In genomic region chr20:24157213-24157612, GRCh38 we compare ENCODE assay signal across 28 cellular contexts.
DNase-seq lines count a peak whose midpoint lies in the region; ATAC-seq, FAIRE-seq and TF ChIP-seq lines count a peak whose summit lies in the region.
"Had no signal": no experiment of that assay in that cellular context is flagged by ENCODE, and none has a peak within 500 bp of the region (broad histone marks: within the 10 kb centered on the region; RNA-seq: fewer than 3 reads in every experiment).

No MANE protein-coding gene starts in this region.

- H3K4me1 Mint-ChIP-seq in activated CD4-positive, alpha-beta T cell treated with anti-CD3 and anti-CD28 coated beads, Interleukin-2, amount 10 ng/mL, durations not matched to agents 7 days and 5 days = peaks cover 4% of the 10 kb centered on the region
- H3K4me1 Mint-ChIP-seq: activated naive CD8-positive, alpha-beta T cell treated with anti-CD3 and anti-CD28 coated beads for 36 hours had no signal

- H3K4me3 ChIP-seq in Karpas-422 (ENCODE audit: low read length) (no peak overlapping the region), GM12878 (no peak overlapping the region)
- H3K4me3 ChIP-seq: esophagus squamous epithelium, gastrocnemius medialis, prostate gland, transverse colon had no signal

- H3K9ac ChIP-seq in Karpas-422 (ENCODE audit: low read length) (no peak overlapping the region), GM12878 (ENCODE audit: control insufficient read depth, insufficient read depth, low read length) (no peak overlapping the region)

- no peak overlapping the region for H3K27ac Mint-ChIP-seq in activated CD4-positive, alpha-beta T cell treated with anti-CD3 and anti-CD28 coated beads, Interleukin-2, amount 10 ng/mL, durations not matched to agents 7 days and 5 days
- H3K27ac Mint-ChIP-seq: activated naive CD8-positive, alpha-beta T cell treated with anti-CD3 and anti-CD28 coated beads for 36 hours had no signal

- SMC1A ChIA-PET in GM12878 (lab: Charles Lee; ENCODE audit: uncharacterized antibody, unreplicated experiment) = no interaction called here

- CTCF ChIA-PET in activated CD4-positive, alpha-beta T cell treated with anti-CD3 and anti-CD28 coated beads, Interleukin-2, amount 10 ng/mL, durations not matched to agents 7 days and 5 days (lab: Charles Lee) = interaction anchor here (1.4 to 1.5 kb wide), 2 partner anchors 8 to 14 kb away, joined by 3 to 5 read pairs; no protein-coding TSS in a partner anchor
- CTCF ChIA-PET in GM12878 (lab: Yijun Ruan, JAX) = no interaction called here

- H3K9me3 Mint-ChIP-seq in activated CD4-positive, alpha-beta T cell treated with anti-CD3 and anti-CD28 coated beads, Interleukin-2, amount 10 ng/mL, durations not matched to agents 7 days and 5 days = no peaks in the 10 kb centered on the region
- H3K9me3 Mint-ChIP-seq: activated naive CD8-positive, alpha-beta T cell treated with anti-CD3 and anti-CD28 coated beads for 36 hours had no signal

- ATAC-seq in GM12878 = no peak
- ATAC-seq: gastrocnemius medialis, left lobe of liver, SK-N-SH treated with all-trans-retinoic acid at 6 μM for 48 hours had no signal

- no peak for TF ChIP-seq POLR2A in GM12878 (IDR thresholded peaks at IDR 0.05; ENCODE audit: low read depth, low read length)

- no peak overlapping the region for H3K4me3 Mint-ChIP-seq in activated CD4-positive, alpha-beta T cell treated with anti-CD3 and anti-CD28 coated beads, Interleukin-2, amount 10 ng/mL, durations not matched to agents 7 days and 5 days
- H3K4me3 Mint-ChIP-seq: activated naive CD8-positive, alpha-beta T cell treated with anti-CD3 and anti-CD28 coated beads for 36 hours had no signal

- RAD21 ChIA-PET in GM12878 (lab: Charles Lee; ENCODE audit: unreplicated experiment) = no interaction called here

- no peak for TF ChIP-seq EP300 in GM12878 (IDR thresholded peaks at IDR 0.05; ENCODE audit: borderline replicate concordance in 1 of 2, control insufficient read depth in 1 of 2, low read depth in 2 of 2, low read length in 2 of 2)

- H3K27ac ChIP-seq in Karpas-422 (ENCODE audit: low read length) (no peak overlapping the region), GM12878 (ENCODE audit: control insufficient read depth, insufficient read depth) (no peak overlapping the region)
- H3K27ac ChIP-seq: esophagus squamous epithelium, gastrocnemius medialis, prostate gland, transverse colon had no signal

- FAIRE-seq in GM12878 (lab: Jason Lieb, UNC) = no peak
- FAIRE-seq: A204.1, astrocyte, GM18507 had no signal

- in situ Hi-C loops in GM12878 (cut with MboI) = no loop called here

- POLR2A ChIA-PET in activated CD4-positive, alpha-beta T cell treated with anti-CD3 and anti-CD28 coated beads, Interleukin-2, amount 10 ng/mL, durations not matched to agents 7 days and 5 days (lab: Charles Lee) = no interaction called here
- POLR2A ChIA-PET in GM12878 (lab: Charles Lee) = no interaction called here

- H3K27me3 ChIP-seq in Karpas-422 (ENCODE audit: low read length) (no peaks in the 10 kb centered on the region), GM12878 (replicated peaks in 1 of 2; ENCODE audit: control insufficient read depth in 2 of 2, insufficient read depth in 2 of 2, low read length in 1 of 2) (no peaks in the 10 kb centered on the region)
- H3K27me3 ChIP-seq: gastrocnemius medialis, transverse colon had no signal

- no peaks in the 10 kb centered on the region for H3K9me3 ChIP-seq in Karpas-422 (ENCODE audit: low read length)
- H3K9me3 ChIP-seq in GM12878 (replicated peaks; ENCODE audit: control insufficient read depth, insufficient read depth, low read length) = no peaks in the 10 kb centered on the region
- H3K9me3 ChIP-seq: esophagus squamous epithelium, gastrocnemius medialis, prostate gland, transverse colon had no signal

- TF ChIP-seq CTCF in GM12878 (IDR thresholded peaks at IDR 0.05 in 2 of 3, conservative IDR thresholded peaks at IDR 0.05 in 1 of 3; ENCODE audit: control insufficient read depth in 2 of 3, extremely low read depth in 1 of 3, insufficient read depth in 1 of 3, low read depth in 3 of 3, low read length in 3 of 3) = no peak

- no peaks in the 10 kb centered on the region for H3K27me3 Mint-ChIP-seq in activated CD4-positive, alpha-beta T cell treated with anti-CD3 and anti-CD28 coated beads, Interleukin-2, amount 10 ng/mL, durations not matched to agents 7 days and 5 days

- H3K36me3 Mint-ChIP-seq in activated CD4-positive, alpha-beta T cell treated with anti-CD3 and anti-CD28 coated beads, Interleukin-2, amount 10 ng/mL, durations not matched to agents 7 days and 5 days (ENCODE audit: low read depth) = no peaks in the 10 kb centered on the region
- H3K36me3 Mint-ChIP-seq: activated naive CD8-positive, alpha-beta T cell treated with anti-CD3 and anti-CD28 coated beads for 36 hours had no signal

- no peak for TF ChIP-seq RAD21 in GM12878 (IDR thresholded peaks at IDR 0.05; ENCODE audit: insufficient read depth, low read depth, low read length)

- H3K4me1 ChIP-seq in Karpas-422 (ENCODE audit: low read length) (no peaks in the 10 kb centered on the region), GM12878 (ENCODE audit: control insufficient read depth, insufficient read depth, low read length) (no peaks in the 10 kb centered on the region)
- H3K4me1 ChIP-seq: esophagus squamous epithelium, gastrocnemius medialis, prostate gland, transverse colon had no signal

- intact Hi-C loops in GM12878 (cut with micrococcal nuclease; ENCODE audit: unreplicated experiment) = no loop called here

- H3K36me3 ChIP-seq in Karpas-422 (ENCODE audit: insufficient read depth, low read length) = no peaks in the 10 kb centered on the region
- H3K36me3 ChIP-seq in GM12878 (ENCODE audit: control insufficient read depth in 2 of 2, insufficient read depth in 2 of 2, low read length in 1 of 2) = no peaks in the 10 kb centered on the region
- H3K36me3 ChIP-seq: esophagus squamous epithelium, gastrocnemius medialis, prostate gland, transverse colon had no signal

- WGBS in GM12878 (ENCODE audit: insufficient coverage, insufficient replicate concordance, low lambda C conversion rate, missing lambda C conversion rate) = 19% methylated on average over 4 of the region's 4 CpGs

- H4K20me1 ChIP-seq in Karpas-422 (ENCODE audit: insufficient read depth, low read depth, low read length) (no peaks in the 10 kb centered on the region), GM12878 (ENCODE audit: control insufficient read depth, insufficient read depth) (no peaks in the 10 kb centered on the region)

- H3K4me2 ChIP-seq in Karpas-422 (ENCODE audit: low read depth, low read length, poor library complexity, severe bottlenecking) (no peak overlapping the region), GM12878 (ENCODE audit: control insufficient read depth, insufficient read depth) (no peak overlapping the region)

- DNase-seq in activated CD4-positive, alpha-beta T cell treated with anti-CD3 and anti-CD28 coated beads, Interleukin-2, amount 10 ng/mL, durations not matched to agents 7 days and 5 days = peak; percentile 10
- no peak for DNase-seq in activated CD4-positive, alpha-beta T cell treated with anti-CD3 and anti-CD28 coated beads, Interleukin-2, amount 50 U/mL, for 1 hour
- DNase-seq in Karpas-422 (peak; percentile 47), GM12878 (ENCODE audit: low read depth, low spot score) (peak; percentile 1), NCI-H1694 (lab: John Stamatoyannopoulos, UW) (no peak), GDM1 (lab: John Stamatoyannopoulos, UW) (no peak), ecto neural progenitor cell (ENCODE audit: low spot score) (no peak)
- peak; percentile 10 for DNase-seq in stimulated activated CD8-positive, alpha-beta memory T cell treated with anti-CD3 and anti-CD28 coated beads, Interleukin-12 subunit alpha, Interleukin-12 subunit beta, amount 100 ng/mL, for 1 hour (ENCODE audit: low read depth)
- DNase-seq: activated naive CD8-positive, alpha-beta T cell treated with anti-CD3 and anti-CD28 coated beads for 36 hours; AML-193; caudate nucleus; DMS153; esophagus squamous epithelium; gastrocnemius medialis; HCEC 1CT; hippocampal formation; KG1; mesendoderm; NCI-H146; NCI-H446 treated with DMSO at 0.1 percent for 48 hours; nucleus accumbens; transverse colon had no signal

- H2AFZ ChIP-seq in Karpas-422 (ENCODE audit: low read length) (no peak overlapping the region), GM12878 (ENCODE audit: control insufficient read depth, low read depth, low read length) (no peak overlapping the region)

- H3K79me2 ChIP-seq in Karpas-422 (ENCODE audit: low read length) = no peaks in the 10 kb centered on the region
- no peaks in the 10 kb centered on the region for H3K79me2 ChIP-seq in GM12878 (ENCODE audit: control insufficient read depth, insufficient read depth, low read length)

- H3K9me2 ChIP-seq in Karpas-422 (replicated peaks; ENCODE audit: insufficient read depth, low read length) = no peaks in the 10 kb centered on the region

- BruUV-seq in GM12878 (replicated peaks; lab: Mats Ljungman, UMichigan) = no TSS peak

TF ChIP-seq in GM12878, 131 proteins besides CTCF, POLR2A, EP300 and RAD21:
- TF ChIP-seq USF1 (IDR thresholded peaks at IDR 0.05; ENCODE audit: borderline replicate concordance, extremely low read length, insufficient read depth, low read depth, low read length) (peak; percentile 47), ZZZ3 (IDR thresholded peaks at IDR 0.05; ENCODE audit: control insufficient read depth, insufficient read length, low read depth) (no peak)

Comparison
In these comparisons a context has a peak if more than half of its experiments do, and no peak if none do; other contexts are left out.
1. DNase-seq: peak in activated CD4-positive, alpha-beta T cell treated with anti-CD3 and anti-CD28 coated beads, Interleukin-2, amount 10 ng/mL, durations not matched to agents 7 days and 5 days (single experiment), Karpas-422 (single experiment), GM12878 (single experiment) and stimulated activated CD8-positive, alpha-beta memory T cell treated with anti-CD3 and anti-CD28 coated beads, Interleukin-12 subunit alpha, Interleukin-12 subunit beta, amount 100 ng/mL, for 1 hour (single experiment); none in activated CD4-positive, alpha-beta T cell treated with anti-CD3 and anti-CD28 coated beads, Interleukin-2, amount 50 U/mL, for 1 hour (single experiment), NCI-H1694 (single experiment), GDM1 (single experiment) and ecto neural progenitor cell (single experiment).